In genomic region chr13:62924395-62924794, GRCh38 we compare ENCODE assay signal across 8 cellular contexts.
"Had no signal": no experiment of that assay in that cellular context is flagged by ENCODE, and none has a peak within 500 bp of the region (broad histone marks: within the 10 kb centered on the region; RNA-seq: fewer than 3 reads in every experiment).

No MANE protein-coding gene starts in this region.

- H3K36me3 ChIP-seq: HAP-1 had no signal

- ATAC-seq: GM23338, HCT116, K562 had no signal

- FAIRE-seq: H1, H54, HTR-8/SVneo, K562 had no signal

- DNase-seq: IMR-90 had no signal

- H3K4me3 ChIP-seq: GM23338, HAP-1, K562 had no signal
